In the genomic region with DNA sequence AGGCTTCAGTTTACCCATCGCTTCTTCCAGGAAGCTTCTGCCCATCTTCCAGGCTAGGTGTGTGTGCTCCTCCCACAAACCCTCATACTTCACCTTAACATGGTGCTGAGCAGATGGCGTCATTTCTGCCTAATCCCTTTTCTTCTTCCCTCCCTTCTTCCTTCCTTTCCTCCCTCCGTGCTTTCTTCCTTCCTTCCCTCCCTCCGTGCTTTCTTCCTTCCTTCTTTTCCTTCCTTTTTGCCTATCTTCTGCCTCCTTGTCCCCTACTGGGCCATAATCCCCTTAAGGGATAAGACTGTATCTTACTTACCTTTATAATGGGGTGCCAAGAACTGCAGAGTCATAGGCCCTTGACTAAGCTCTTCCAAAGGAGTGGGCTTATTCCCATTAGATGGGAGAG, we compare ENCODE assay signal across 22 cellular contexts.
"Had no signal": no experiment of that assay in that cellular context is flagged by ENCODE, and none has a peak within 500 bp of the region (broad histone marks: within the 10 kb centered on the region; RNA-seq: fewer than 3 reads in every experiment).

No MANE protein-coding gene starts in this region.

- FAIRE-seq: RCC 7860 had no signal

- ATAC-seq: activated T-cell treated with anti-CD3 and anti-CD28 coated beads, Interleukin-2, amount 50 U/mL, for 72 hours had no signal

- H3K36me3 ChIP-seq: adrenal gland had no signal

- H3K9me3 ChIP-seq: adrenal gland had no signal

- H3K27ac ChIP-seq: adrenal gland had no signal

- H3K4me1 ChIP-seq: adrenal gland had no signal

- DNase-seq: activated CD4-positive, alpha-beta memory T cell treated with anti-CD3 and anti-CD28 coated beads for 36 hours; activated CD4-positive, alpha-beta T cell treated with anti-CD3 and anti-CD28 coated beads, Interleukin-2, amount 10 ng/mL, durations not matched to agents 7 days and 5 days; activated CD4-positive, CD25-positive, alpha-beta regulatory T cell; activated CD8-positive, alpha-beta memory T cell treated with anti-CD3 and anti-CD28 coated beads for 24 hours; activated gamma-delta T cell treated with Interleukin-2 at 50 U/mL for 16 hours; activated naive CD4-positive, alpha-beta T cell treated with anti-CD3 and anti-CD28 coated beads, Interleukin-2, amount 50 U/mL, for 16 hours; activated naive CD8-positive, alpha-beta T cell treated with anti-CD3 and anti-CD28 coated beads, Interleukin-2, amount 10 ng/mL, durations not matched to agents 7 days and 5 days; activated T-cell treated with anti-CD3 and anti-CD28 coated beads for 4 hours; activated T-cell treated with anti-CD3 and anti-CD28 coated beads, Interleukin-2, amount 50 U/mL, for 72 hours; adrenal gland; anterior cingulate cortex; cerebellar nuclear complex; KBM-7; NCI-H1092; NCI-H1417 treated with DMSO at 0.1 percent for 48 hours; NCI-H187 treated with DMSO at 0.1 percent for 48 hours; NCI-H2081 treated with DMSO at 0.1 percent for 48 hours; NCI-H2227 treated with DMSO at 0.1 percent for 48 hours; NCI-H774; PC-3; SHP77 treated with DMSO at 0.1 percent for 48 hours had no signal

- H3K4me3 ChIP-seq: adrenal gland had no signal
